In genomic region chr5:170159101-170159698, GRCh38 we compare ENCODE assay signal across 19 cellular contexts. TPM values are rescaled to one million over a fixed set of nuclear protein-coding genes. Genes with fewer than 3 reads are reported as not detected.
DNase-seq lines count a peak whose midpoint lies in the region; ATAC-seq and TF ChIP-seq lines count a peak whose summit lies in the region.
"Had no signal": no experiment of that assay in that cellular context is flagged by ENCODE, and none has a peak within 500 bp of the region (broad histone marks: within the 10 kb centered on the region; RNA-seq: fewer than 3 reads in every experiment).

No MANE protein-coding gene starts in this region.

- H3K4ac ChIP-seq in neuronal stem cell (ENCODE audit: low read length), result no peak overlapping the region

- no peak overlapping the region for H2BK120ac ChIP-seq in neuronal stem cell (ENCODE audit: low read depth, low read length)

- no peak overlapping the region for H4K91ac ChIP-seq in neuronal stem cell (ENCODE audit: low read depth, low read length, poor library complexity)

- TF ChIP-seq EP300 in transverse colon (IDR thresholded peaks at IDR 0.05; ENCODE audit: low read depth), result no peak

- TF ChIP-seq POLR2A in transverse colon (IDR thresholded peaks at IDR 0.05), result no peak

- POLR2A ChIA-PET in A673 (lab: Charles Lee; ENCODE audit: low non-redundant PET), result no interaction called here

- intact Hi-C loops in A673 (cut with micrococcal nuclease; ENCODE audit: unreplicated experiment), result no loop called here
- intact Hi-C loops in transverse colon (cut with DNase I; ENCODE audit: low total_unique reads), result no loop called here

- no peaks in the 10 kb centered on the region for H3K27me3 Mint-ChIP-seq in HFFc6 (ENCODE audit: insufficient read depth)
- H3K27me3 Mint-ChIP-seq: activated naive CD8-positive, alpha-beta T cell treated with anti-CD3 and anti-CD28 coated beads, Interleukin-2, amount 10 ng/mL, durations not matched to agents 7 days and 5 days; activated T-cell treated with anti-CD3 and anti-CD28 coated beads, Interleukin-2, amount 50 U/mL, for 24 hours; stimulated activated naive CD8-positive, alpha-beta T cell treated with anti-CD3 and anti-CD28 coated beads, Interleukin-15, Interleukin-2, amounts not matched to agents 100 ng/mL and 50 ng/mL, for 24 hours had no signal

- no TSS peak for BruUV-seq in A673 (replicated peaks; lab: Mats Ljungman, UMichigan)

- TF ChIP-seq CTCF in HFFc6 (IDR thresholded peaks at IDR 0.05) (no peak), foreskin fibroblast (IDR thresholded peaks at IDR 0.05; ENCODE audit: low read depth, low read length) (no peak), A673 (conservative IDR thresholded peaks at IDR 0.05; ENCODE audit: low read depth, low read length) (no peak), transverse colon (IDR thresholded peaks at IDR 0.05) (no peak)

- no peaks in the 10 kb centered on the region for H3K36me3 Mint-ChIP-seq in HFFc6 (ENCODE audit: low read depth)
- H3K36me3 Mint-ChIP-seq: activated naive CD8-positive, alpha-beta T cell treated with anti-CD3 and anti-CD28 coated beads, Interleukin-2, amount 10 ng/mL, durations not matched to agents 7 days and 5 days had no signal

- no peak overlapping the region for H2BK12ac ChIP-seq in neuronal stem cell (ENCODE audit: low read length)

- no peak overlapping the region for H3K4me3 Mint-ChIP-seq in HFFc6
- H3K4me3 Mint-ChIP-seq: activated CD4-positive, alpha-beta T cell treated with anti-CD3 and anti-CD28 coated beads, Interleukin-2, amount 10 ng/mL, durations not matched to agents 24 days and 14 days; activated naive CD8-positive, alpha-beta T cell treated with anti-CD3 and anti-CD28 coated beads, Interleukin-2, amount 10 ng/mL, durations not matched to agents 7 days and 5 days; activated T-cell treated with anti-CD3 and anti-CD28 coated beads, Interleukin-2, amount 50 U/mL, for 24 hours; stimulated activated naive CD8-positive, alpha-beta T cell treated with anti-CD3 and anti-CD28 coated beads, Interleukin-15, Interleukin-2, amounts not matched to agents 100 ng/mL and 50 ng/mL, for 24 hours had no signal

- no peaks in the 10 kb centered on the region for H3K36me3 ChIP-seq in A673 (ENCODE audit: insufficient read depth, low read length, poor library complexity, severe bottlenecking)
- no peaks in the 10 kb centered on the region for H3K36me3 ChIP-seq in transverse colon
- H3K36me3 ChIP-seq in neuronal stem cell (replicated peaks in 1 of 2; ENCODE audit: control insufficient read depth in 2 of 2, insufficient read depth in 2 of 2, low read length in 2 of 2), result no peaks in the 10 kb centered on the region

- no peak overlapping the region for H2BK15ac ChIP-seq in neuronal stem cell (ENCODE audit: low read length)

- no peak for ATAC-seq in HG02610 (IDR thresholded peaks at IDR 0.05; ENCODE audit: unreplicated experiment)
- ATAC-seq: left lobe of liver had no signal

- H3K23ac ChIP-seq in neuronal stem cell (ENCODE audit: low read depth, low read length, poor library complexity), result no peak overlapping the region

- H3K4me3 ChIP-seq in foreskin fibroblast (ENCODE audit: low read depth in 1 of 2, low read length in 2 of 2), result no peak overlapping the region
- H3K4me3 ChIP-seq in A673 (ENCODE audit: low read depth, low read length, poor library complexity, severe bottlenecking), result no peak overlapping the region
- no peak overlapping the region for H3K4me3 ChIP-seq in transverse colon
- H3K4me3 ChIP-seq in neuronal stem cell (ENCODE audit: low read length in 2 of 2), result no peak overlapping the region

- H3K14ac ChIP-seq in neuronal stem cell (ENCODE audit: low read length), result no peak overlapping the region

- H2AK5ac ChIP-seq in neuronal stem cell (ENCODE audit: low read depth, low read length), result no peak overlapping the region

- no peaks in the 10 kb centered on the region for H3K79me1 ChIP-seq in neuronal stem cell (ENCODE audit: low read depth, low read length)

- no peak overlapping the region for H2AFZ ChIP-seq in neuronal stem cell (ENCODE audit: low read length)

- CTCF ChIA-PET in A673 (lab: Charles Lee), result no interaction called here

- no peaks in the 10 kb centered on the region for H3K9me3 ChIP-seq in A673 (ENCODE audit: low read depth, low read length, poor library complexity, severe bottlenecking)
- H3K9me3 ChIP-seq in transverse colon, result no peaks in the 10 kb centered on the region
- H3K9me3 ChIP-seq in neuronal stem cell (replicated peaks in 1 of 2; ENCODE audit: control insufficient read depth in 2 of 2, insufficient read depth in 1 of 2, low read depth in 1 of 2, low read length in 2 of 2), result no peaks in the 10 kb centered on the region

- DNase-seq in A172 (ENCODE audit: low spot score), result peak; percentile 90
- peak; percentile 82 for DNase-seq in HFFc6
- DNase-seq in SW 1271 (lab: John Stamatoyannopoulos, UW), result peak; percentile 55 to 87
- DNase-seq in foreskin fibroblast, result peak; percentile 23 to 54
- no peak for DNase-seq in A673 (ENCODE audit: low spot score)
- DNase-seq in transverse colon, result no peak
- no peak for DNase-seq in neuronal stem cell (ENCODE audit: low spot score)
- DNase-seq: activated CD4-positive, alpha-beta T cell treated with anti-CD3 and anti-CD28 coated beads, Interleukin-2, amount 10 ng/mL, durations not matched to agents 24 days and 14 days; activated naive CD8-positive, alpha-beta T cell treated with anti-CD3 and anti-CD28 coated beads, Interleukin-2, amount 10 ng/mL, durations not matched to agents 7 days and 5 days; activated T-cell treated with anti-CD3 and anti-CD28 coated beads, Interleukin-2, amount 50 U/mL, for 24 hours; GDM1; hippocampal formation; NCI-H2081 treated with DMSO at 0.1 percent for 48 hours; SHP77; T-helper 9 cell had no signal

- no peak overlapping the region for H4K8ac ChIP-seq in neuronal stem cell (ENCODE audit: low read depth, low read length)

- H3K4me1 Mint-ChIP-seq in HFFc6 (ENCODE audit: low read depth), result peaks cover 8% of the 10 kb centered on the region
- H3K4me1 Mint-ChIP-seq: activated CD4-positive, alpha-beta T cell treated with anti-CD3 and anti-CD28 coated beads, Interleukin-2, amount 10 ng/mL, durations not matched to agents 24 days and 14 days; activated naive CD8-positive, alpha-beta T cell treated with anti-CD3 and anti-CD28 coated beads, Interleukin-2, amount 10 ng/mL, durations not matched to agents 7 days and 5 days had no signal

- H3K18ac ChIP-seq in neuronal stem cell (ENCODE audit: low read length), result no peak overlapping the region

- H3K4me2 ChIP-seq in neuronal stem cell (ENCODE audit: insufficient read depth, low read length, poor library complexity, severe bottlenecking), result no peak overlapping the region

- 70 to 74% methylated on average over 4 to 5 of the region's 5 CpGs for WGBS in transverse colon (ENCODE audit: low coverage in 1 of 2), 2 donors
- no CpG with 5 or more reads among the region's 5 CpGs for WGBS in neuronal stem cell (ENCODE audit: extremely low coverage in 2 of 2, insufficient read length in 2 of 2, insufficient replicate concordance in 1 of 2), 2 donors

- no peak overlapping the region for H3K9ac ChIP-seq in neuronal stem cell (ENCODE audit: low read depth, low read length, poor library complexity)

- peak overlapping the region; percentile 33; the same call in 1 of the 2 replicates for H3K27ac Mint-ChIP-seq in HFFc6
- H3K27ac Mint-ChIP-seq: activated CD4-positive, alpha-beta T cell treated with anti-CD3 and anti-CD28 coated beads, Interleukin-2, amount 10 ng/mL, durations not matched to agents 24 days and 14 days; activated naive CD8-positive, alpha-beta T cell treated with anti-CD3 and anti-CD28 coated beads, Interleukin-2, amount 10 ng/mL, durations not matched to agents 7 days and 5 days; activated T-cell treated with anti-CD3 and anti-CD28 coated beads, Interleukin-2, amount 50 U/mL, for 24 hours; stimulated activated naive CD8-positive, alpha-beta T cell treated with anti-CD3 and anti-CD28 coated beads, Interleukin-15, Interleukin-2, amounts not matched to agents 100 ng/mL and 50 ng/mL, for 24 hours had no signal

- H3K4me1 ChIP-seq in A673 (ENCODE audit: insufficient read depth, low read length, poor library complexity, severe bottlenecking), result no peaks in the 10 kb centered on the region
- no peaks in the 10 kb centered on the region for H3K4me1 ChIP-seq in transverse colon
- peaks cover 0 to 4% of the 10 kb centered on the region in 2 donors for H3K4me1 ChIP-seq in neuronal stem cell (ENCODE audit: control insufficient read depth in 2 of 2, insufficient read depth in 1 of 2, low read depth in 1 of 2, low read length in 2 of 2)

- no peaks in the 10 kb centered on the region for H3K9me3 Mint-ChIP-seq in HFFc6
- H3K9me3 Mint-ChIP-seq: activated CD4-positive, alpha-beta T cell treated with anti-CD3 and anti-CD28 coated beads, Interleukin-2, amount 10 ng/mL, durations not matched to agents 24 days and 14 days; activated naive CD8-positive, alpha-beta T cell treated with anti-CD3 and anti-CD28 coated beads, Interleukin-2, amount 10 ng/mL, durations not matched to agents 7 days and 5 days; activated T-cell treated with anti-CD3 and anti-CD28 coated beads, Interleukin-2, amount 50 U/mL, for 24 hours; stimulated activated naive CD8-positive, alpha-beta T cell treated with anti-CD3 and anti-CD28 coated beads, Interleukin-15, Interleukin-2, amounts not matched to agents 100 ng/mL and 50 ng/mL, for 24 hours had no signal

- H3K27ac ChIP-seq in A673 (ENCODE audit: low read depth, low read length, poor library complexity, severe bottlenecking), result no peak overlapping the region
- H3K27ac ChIP-seq in transverse colon, result no peak overlapping the region
- H3K27ac ChIP-seq in neuronal stem cell (replicated peaks; ENCODE audit: low read length), result no peak overlapping the region
- H3K27ac ChIP-seq: epithelial cell of prostate had no signal

- H2BK5ac ChIP-seq in neuronal stem cell (ENCODE audit: low read length), result no peak overlapping the region

- H3K27me3 ChIP-seq in A673 (replicated peaks; ENCODE audit: insufficient read depth, low read depth, low read length, poor library complexity) (no peaks in the 10 kb centered on the region), transverse colon (no peaks in the 10 kb centered on the region), neuronal stem cell (ENCODE audit: control insufficient read depth in 3 of 3, insufficient read depth in 3 of 3, low read depth in 1 of 3, low read length in 3 of 3) (no peaks in the 10 kb centered on the region)

- in situ Hi-C loops in transverse colon (cut with MboI; ENCODE audit: low pct_ligation_motif_present in 1 of 4, low pct_unique_long_range_greater_than_20kb in 1 of 4, low sequenced_read_pairs in 3 of 4), result no loop called here

RNA-seq across cellular contexts. Expression of gene FOXI1, which starts 53.5 kb away (rescaled TPM):
- total RNA-seq in A172 (2014; rRNA removed; shearing (Covaris generic)), result 0.10 TPM in 1 of 2 replicates, not detected in the other
- not detected for total RNA-seq in HFFc6 (2021; fragmentation: NEBNext Ultra II Directional; extraction: Animal tissue kit (Norgen Biotek cat#: 25700))
- total RNA-seq in A673 (2021), result not detected in 2 replicates
- total RNA-seq in transverse colon, result not detected
- polyA plus RNA-seq in neuronal stem cell (2013, experiment 1 of 2), result 0.03 TPM
- polyA plus RNA-seq in neuronal stem cell (2013, experiment 2 of 2), result 0.03 TPM
- total RNA-seq: activated naive CD8-positive, alpha-beta T cell treated with anti-CD3 and anti-CD28 coated beads, Interleukin-2, amount 10 ng/mL, durations not matched to agents 7 days and 5 days; left lobe of liver had no signal

Comparison
In these comparisons a context has a peak if more than half of its experiments do, and no peak if none do; other contexts are left out.
1. DNase-seq: peak in A172 (single experiment), HFFc6 (single experiment), SW 1271 (2 of 2) and foreskin fibroblast (2 of 2); none in A673 (single experiment), transverse colon (single experiment) and neuronal stem cell (single experiment).